Comparison of ENCODE assay signal across 7 cellular contexts in the genomic region with DNA sequence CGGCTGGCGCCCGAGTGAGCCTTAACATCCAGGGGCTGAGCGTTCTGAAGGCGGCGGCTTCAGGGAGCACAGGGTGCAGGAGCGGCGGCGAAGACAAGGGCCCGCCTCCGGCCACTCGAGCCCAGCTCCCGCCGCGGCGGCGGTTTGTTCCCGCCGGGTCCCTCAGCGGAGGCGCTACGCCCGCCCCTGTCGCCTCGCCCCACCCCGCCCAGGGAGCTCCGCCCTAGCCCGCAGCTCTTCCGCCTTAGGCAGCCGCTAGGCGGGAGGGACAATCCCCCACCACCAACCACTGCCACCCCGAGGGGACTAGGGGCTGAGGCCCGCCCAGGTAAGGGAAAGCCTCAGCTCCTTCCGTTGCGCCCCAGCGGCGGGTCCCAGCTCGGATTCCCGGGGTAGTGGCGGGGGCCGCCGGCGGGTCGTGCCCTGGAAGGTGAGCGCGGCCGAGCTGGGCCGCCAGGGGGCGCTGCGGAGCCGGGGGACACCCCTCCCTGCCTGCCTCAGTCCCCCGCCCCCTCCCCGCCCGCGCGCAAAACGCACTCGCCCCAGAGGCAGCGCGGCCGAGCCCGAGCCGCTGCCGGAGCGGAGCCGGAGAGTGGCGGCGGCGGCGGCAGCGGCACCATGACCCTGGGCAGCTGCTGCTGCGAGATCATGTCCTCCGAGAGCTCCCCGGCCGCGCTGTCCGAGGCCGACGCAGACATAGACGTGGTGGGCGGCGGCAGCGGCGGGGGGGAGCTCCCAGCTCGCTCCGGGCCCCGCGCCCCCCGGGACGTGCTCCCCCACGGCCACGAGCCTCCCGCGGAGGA. TPM values are rescaled to one million over a fixed set of nuclear protein-coding genes. Genes with fewer than 3 reads are reported as not detected.
A peak's percentile ranks its signal among the peaks of the same experiment; 100 is the strongest.
DNase-seq lines count a peak whose midpoint lies in the region; ATAC-seq, FAIRE-seq and TF ChIP-seq lines count a peak whose summit lies in the region.

Gene FOXD2 (plus strand): TSS at position 527 of the 803 bp plus-strand sequence. CDS start 92 bp downstream, at position 619.

- intact Hi-C loops in sciatic nerve (cut with DNase I), result loop anchor here (5.0 kb wide), 1 partner anchor 265 kb away; no protein-coding TSS in a partner anchor

- FAIRE-seq in GM12892 (lab: Jason Lieb, UNC), result peak; percentile 95

- peak; percentile 50; the same call in 1 of the 2 replicates for TF ChIP-seq POLR2A in GM12892 (IDR thresholded peaks at IDR 0.05; ENCODE audit: low read depth, low read length)

- peak; percentile 88 for ATAC-seq in HG02642 (IDR thresholded peaks at IDR 0.05; ENCODE audit: poor library complexity, unreplicated experiment)
- ATAC-seq in sciatic nerve, result peak; percentile 83

- DNase-seq in GM12892 (ENCODE audit: insufficient read length) (peak; percentile 97), NCI-H1092 (lab: John Stamatoyannopoulos, UW) (peak; percentile 71), T follicular helper cell (ENCODE audit: low read depth) (peak; percentile 85), amniotic stem cell (lab: John Stamatoyannopoulos, UW) (peak; percentile 17), hepatic stellate cell (ENCODE audit: low spot score) (peak; percentile 98), sciatic nerve (ENCODE audit: low spot score) (peak; percentile 95)

RNA-seq across cellular contexts. Expression of gene FOXD2, which starts in this region (rescaled TPM):
- polyA plus RNA-seq in GM12892 (2012; ENCODE audit: missing spikeins), result 0.13 TPM
- 12.3 TPM for total RNA-seq in sciatic nerve

Comparison
In these comparisons a context has a peak if more than half of its experiments do, and no peak if none do; other contexts are left out.
1. Peak in every context shown above with its lines: DNase-seq and ATAC-seq.
2. DNase-seq: peak in every context shown above with its lines; median percentile 98 in hepatic stellate cell; 97 in GM12892; 95 in sciatic nerve; 85 in T follicular helper cell; 71 in NCI-H1092; 17 in amniotic stem cell.